ENCODE assay signal across 28 cellular contexts in genomic region chr11:57375490-57375889, GRCh38. TPM values are rescaled to one million over a fixed set of nuclear protein-coding genes. Genes with fewer than 3 reads are reported as not detected.
"Had no signal": no experiment of that assay in that cellular context is flagged by ENCODE, and none has a peak within 500 bp of the region (broad histone marks: within the 10 kb centered on the region; RNA-seq: fewer than 3 reads in every experiment).

No MANE protein-coding gene starts in this region.

- H3K27me3 ChIP-seq: brain microvascular endothelial cell, dorsolateral prefrontal cortex, foreskin keratinocyte, gastrocnemius medialis, heart left ventricle had no signal

- H3K9me3 ChIP-seq: esophagus muscularis mucosa, gastrocnemius medialis, heart left ventricle had no signal

- H3K4me1 ChIP-seq: gastrocnemius medialis had no signal

- ATAC-seq: activated T-cell treated with anti-CD3 and anti-CD28 coated beads, Interleukin-2, amount 50 U/mL, for 72 hours; foreskin keratinocyte; gastrocnemius medialis; heart left ventricle; WTC11 had no signal

- DNase-seq: activated CD4-positive, alpha-beta memory T cell treated with anti-CD3 and anti-CD28 coated beads, Interleukin-2, amount 10 ng/mL, durations not matched to agents 7 days and 5 days; activated CD4-positive, alpha-beta T cell treated with anti-CD3 and anti-CD28 coated beads for 1 hour; activated CD4-positive, alpha-beta T cell treated with anti-CD3 and anti-CD28 coated beads for 4 hours; activated CD4-positive, alpha-beta T cell treated with anti-CD3 and anti-CD28 coated beads, Interleukin-2, amount 10 ng/mL, durations not matched to agents 7 days and 5 days; activated CD4-positive, alpha-beta T cell treated with anti-CD3 and anti-CD28 coated beads, Interleukin-2, amount 50 U/mL, for 4 hours; activated CD8-positive, alpha-beta memory T cell treated with anti-CD3 and anti-CD28 coated beads, Interleukin-2, amount 50 U/mL, for 48 hours; activated gamma-delta T cell; activated naive CD4-positive, alpha-beta T cell treated with anti-CD3 and anti-CD28 coated beads for 36 hours; activated T-cell treated with anti-CD3 and anti-CD28 coated beads for 4 hours; activated T-cell treated with anti-CD3 and anti-CD28 coated beads, Interleukin-2, amount 50 U/mL, for 24 hours; activated T-cell treated with anti-CD3 and anti-CD28 coated beads, Interleukin-2, amount 50 U/mL, for 72 hours; amniotic stem cell; anterior cingulate cortex; brain microvascular endothelial cell; dorsolateral prefrontal cortex; effector memory CD4-positive, alpha-beta T cell; erythroblast; foreskin keratinocyte; gastrocnemius medialis; glutamatergic neuron; heart left ventricle; T-helper 1 cell; T-helper 2 cell had no signal

- H3K27ac ChIP-seq: brain microvascular endothelial cell, coronary artery, dorsolateral prefrontal cortex, esophagus muscularis mucosa, foreskin keratinocyte, gastrocnemius medialis, heart left ventricle, VCaP had no signal

- H3K36me3 ChIP-seq: brain microvascular endothelial cell, esophagus muscularis mucosa, gastrocnemius medialis, heart left ventricle had no signal

- H3K4me3 ChIP-seq: coronary artery, dorsolateral prefrontal cortex, esophagus muscularis mucosa, gastrocnemius medialis, heart left ventricle had no signal

RNA-seq across cellular contexts. Expression of gene PRG3, which starts 5.5 kb away (rescaled TPM):
- polyA plus RNA-seq: adipose tissue, foreskin keratinocyte, heart left ventricle had no signal

RNA-seq across cellular contexts. Expression of gene PRG2, which starts 15.0 kb away (rescaled TPM):
- polyA plus RNA-seq: foreskin keratinocyte had no signal

RNA-seq across cellular contexts. Expression of gene P2RX3, which starts 37.3 kb away (rescaled TPM):
- polyA plus RNA-seq: foreskin keratinocyte had no signal
